8 cellular contexts compared by ENCODE assay signal in genomic region chrX:11100281-11101035, GRCh38. TPM values are rescaled to one million over a fixed set of nuclear protein-coding genes. Genes with fewer than 3 reads are reported as not detected.
A peak's percentile ranks its signal among the peaks of the same experiment; 100 is the strongest.
DNase-seq lines count a peak whose midpoint lies in the region; ATAC-seq and TF ChIP-seq lines count a peak whose summit lies in the region.

No MANE protein-coding gene starts in this region.

- H3K4me1 ChIP-seq in H9 (ENCODE audit: insufficient read depth, low read length) (peaks cover 3% of the 10 kb centered on the region; the same call in 1 of the 2 replicates), fibroblast of lung (ENCODE audit: control insufficient read depth, extremely low read depth, insufficient read depth, low read length) (no peaks in the 10 kb centered on the region), trophoblast cell (ENCODE audit: control insufficient read depth in 1 of 2, insufficient read depth in 2 of 2, low read length in 2 of 2) (no peaks in the 10 kb centered on the region)

- no peak overlapping the region for H4K12ac ChIP-seq in trophoblast cell (ENCODE audit: low read depth, low read length)

- no peak for ATAC-seq in GM21526 (IDR thresholded peaks at IDR 0.05; ENCODE audit: low FRiP score, unreplicated experiment)

- H3K23me2 ChIP-seq in H9 (ENCODE audit: insufficient read length, low read depth, low read length, poor library complexity, severe bottlenecking): no peaks in the 10 kb centered on the region

- H2AK5ac ChIP-seq in H9 (ENCODE audit: insufficient read length, low read length): no peak overlapping the region
- H2AK5ac ChIP-seq in trophoblast cell (ENCODE audit: low read length): no peak overlapping the region

- H2BK20ac ChIP-seq in H9 (ENCODE audit: low read depth, low read length, poor library complexity, severe bottlenecking): no peak overlapping the region

- H3K9me3 Mint-ChIP-seq in H9: peaks cover 49 to 64% of the 10 kb centered on the region in 2 experiments

- no peaks in the 10 kb centered on the region for H4K20me1 ChIP-seq in H9 (ENCODE audit: control insufficient read depth, insufficient read depth, insufficient read length)
- no peaks in the 10 kb centered on the region for H4K20me1 ChIP-seq in fibroblast of lung (ENCODE audit: control insufficient read depth, extremely low read depth, insufficient read depth, low read length)

- H2BK120ac ChIP-seq in H9 (ENCODE audit: low read depth, low read length, poor library complexity, severe bottlenecking) (no peak overlapping the region), trophoblast cell (ENCODE audit: insufficient read depth, low read length, poor library complexity) (no peak overlapping the region)

- H4K8ac ChIP-seq in H9 (replicated peaks; ENCODE audit: insufficient read length, low read depth, low read length): no peak overlapping the region
- H4K8ac ChIP-seq in trophoblast cell (ENCODE audit: low read depth, low read length): no peak overlapping the region

- H3K9ac ChIP-seq in H9 (ENCODE audit: extremely low read depth, insufficient read length, low read length): no peak overlapping the region
- H3K9ac ChIP-seq in fibroblast of lung (ENCODE audit: insufficient read depth, low read length): no peak overlapping the region
- no peak overlapping the region for H3K9ac ChIP-seq in trophoblast cell (ENCODE audit: low read length)

- H3K27me3 ChIP-seq in H9 (ENCODE audit: insufficient read depth, low read length) (no peaks in the 10 kb centered on the region), fibroblast of lung (ENCODE audit: control insufficient read depth, insufficient read depth, low read length) (no peaks in the 10 kb centered on the region), trophoblast cell (ENCODE audit: insufficient read depth, low read length) (no peaks in the 10 kb centered on the region)

- no peak overlapping the region for H3K27ac Mint-ChIP-seq in H9

- DNase-seq in ACHN (peak; percentile 57), H9 (peak; percentile 30), OCI-M1 (lab: John Stamatoyannopoulos, UW) (peak; percentile 35), fibroblast of lung (ENCODE audit: low read depth in 2 of 2) (peak; percentile 73 to 78), trophoblast cell (peak; percentile 26 to 72), 8988T (no peak), NOMO-1 treated with dmso at 0.1 percent for 144 hours (lab: John Stamatoyannopoulos, UW; ENCODE audit: unreplicated experiment) (no peak)

- H3K79me2 ChIP-seq in H9 (ENCODE audit: insufficient read depth, low read length) (no peaks in the 10 kb centered on the region), fibroblast of lung (ENCODE audit: control insufficient read depth, insufficient read depth, low read length) (no peaks in the 10 kb centered on the region), trophoblast cell (ENCODE audit: control insufficient read depth, insufficient read depth, low read length, poor library complexity) (no peaks in the 10 kb centered on the region)

- H3K9me3 ChIP-seq in H9 (ENCODE audit: control insufficient read depth, low read depth, low read length): no peaks in the 10 kb centered on the region
- no peaks in the 10 kb centered on the region for H3K9me3 ChIP-seq in fibroblast of lung (ENCODE audit: control insufficient read depth, insufficient read depth, low read depth, low read length)
- no peaks in the 10 kb centered on the region for H3K9me3 ChIP-seq in trophoblast cell (ENCODE audit: insufficient read depth, low read depth, low read length)

- H3K27ac ChIP-seq in H9 (ENCODE audit: insufficient read length, low read depth, low read length): no peak overlapping the region
- H3K27ac ChIP-seq in fibroblast of lung (ENCODE audit: insufficient read depth, low read length): peak overlapping the region; percentile 50
- peak overlapping the region; percentile 52 for H3K27ac ChIP-seq in trophoblast cell (ENCODE audit: low read depth, low read length)

- no peak overlapping the region for H2BK15ac ChIP-seq in H9 (ENCODE audit: low read depth, low read length)

- no peak overlapping the region for H3K14ac ChIP-seq in H9 (ENCODE audit: insufficient read depth, low read length)
- no peak overlapping the region for H3K14ac ChIP-seq in trophoblast cell (ENCODE audit: low read length)

- H3T11ph ChIP-seq in H9 (ENCODE audit: low read length): no peak overlapping the region

- H3K4me3 ChIP-seq in fibroblast of lung (replicated peaks in 1 of 4; ENCODE audit: control extremely low read depth in 1 of 4, insufficient read depth in 1 of 4, low read depth in 3 of 4, low read length in 4 of 4) (no peak overlapping the region), trophoblast cell (ENCODE audit: low read depth, low read length) (no peak overlapping the region)

- no peak overlapping the region for H3K18ac ChIP-seq in H9 (ENCODE audit: insufficient read length, low read depth, low read length)
- no peak overlapping the region for H3K18ac ChIP-seq in trophoblast cell (ENCODE audit: low read length)

- no peak overlapping the region for H4K5ac ChIP-seq in H9 (ENCODE audit: insufficient read length, low read depth, low read length)

- H3K27me3 Mint-ChIP-seq in H9 (ENCODE audit: low read depth): no peaks in the 10 kb centered on the region

- H3K4me1 Mint-ChIP-seq in H9: peaks cover 8 to 12% of the 10 kb centered on the region in 2 experiments; a peak in 2 of 4 replicates

- H3K36me3 ChIP-seq in fibroblast of lung (ENCODE audit: control insufficient read depth, insufficient read depth, low read length) (no peaks in the 10 kb centered on the region), trophoblast cell (ENCODE audit: control insufficient read depth in 1 of 2, insufficient read depth in 2 of 2, low read length in 2 of 2) (no peaks in the 10 kb centered on the region)

- no peak overlapping the region for H3K4me3 Mint-ChIP-seq in H9

- H3K56ac ChIP-seq in H9 (ENCODE audit: insufficient read length, low read depth, low read length): no peak overlapping the region

- H3K4ac ChIP-seq in H9 (ENCODE audit: low read depth, low read length) (no peak overlapping the region), trophoblast cell (ENCODE audit: low read depth, low read length) (no peak overlapping the region)

- peak; percentile 65 for TF ChIP-seq CTCF in H9 (conservative IDR thresholded peaks at IDR 0.05)
- TF ChIP-seq CTCF in fibroblast of lung (conservative IDR thresholded peaks at IDR 0.05 in 1 of 2, IDR thresholded peaks at IDR 0.05 in 1 of 2; ENCODE audit: low read depth in 1 of 2, low read length in 2 of 2): peak; percentile 47

- H3K23ac ChIP-seq in H9 (ENCODE audit: insufficient read length, low read depth, low read length) (no peak overlapping the region), trophoblast cell (ENCODE audit: low read length) (no peak overlapping the region)

- no CpG with 5 or more reads among the region's 10 CpGs for WGBS in H9 (ENCODE audit: extremely low coverage, insufficient read length, low lambda C conversion rate)
- no CpG with 5 or more reads among the region's 10 CpGs for WGBS in trophoblast cell (ENCODE audit: extremely low coverage, insufficient coverage, insufficient read length)

- H2AFZ ChIP-seq in H9 (ENCODE audit: low read length): no peak overlapping the region
- H2AFZ ChIP-seq in fibroblast of lung (ENCODE audit: low read length): no peak overlapping the region
- H2AFZ ChIP-seq in trophoblast cell (ENCODE audit: insufficient read depth, low read length, poor library complexity): no peak overlapping the region

- no peak overlapping the region for H4K91ac ChIP-seq in H9 (ENCODE audit: insufficient read length, low read depth, low read length)
- H4K91ac ChIP-seq in trophoblast cell (ENCODE audit: low read depth, low read length): no peak overlapping the region

- H2BK12ac ChIP-seq in H9 (ENCODE audit: insufficient read length, low read depth, low read length) (no peak overlapping the region), trophoblast cell (ENCODE audit: low read length) (no peak overlapping the region)

- in situ Hi-C loops in ACHN (cut with HindIII; ENCODE audit: low pct_ligation_motif_present, low pct_unique_long_range_greater_than_20kb, low sequenced_read_pairs): no loop called here

- H2BK5ac ChIP-seq in H9 (ENCODE audit: insufficient read length, low read length): no peak overlapping the region
- H2BK5ac ChIP-seq in trophoblast cell (ENCODE audit: low read depth, low read length, poor library complexity): no peak overlapping the region

- peaks cover 0 to 2% (median 0%) of the 10 kb centered on the region in 3 experiments; a peak in 1 of 7 replicates for H3K36me3 Mint-ChIP-seq in H9 (ENCODE audit: insufficient read depth in 1 of 3, low read depth in 3 of 3)

- H3K4me2 ChIP-seq in H9 (ENCODE audit: insufficient read depth, insufficient read length, low read length): no peak overlapping the region
- peak overlapping the region; percentile 64 for H3K4me2 ChIP-seq in fibroblast of lung (ENCODE audit: extremely low read depth, insufficient read depth, low read length)
- H3K4me2 ChIP-seq in trophoblast cell (ENCODE audit: low read length): no peak overlapping the region

- no peaks in the 10 kb centered on the region for H3K79me1 ChIP-seq in H9 (ENCODE audit: insufficient read depth, low read depth, low read length, poor library complexity, severe bottlenecking)
- H3K79me1 ChIP-seq in trophoblast cell (ENCODE audit: low read length): no peaks in the 10 kb centered on the region

RNA-seq across cellular contexts. Expression of gene HCCS, which starts 10.7 kb away (rescaled TPM):
- total RNA-seq in H9 (2021): 39.2 and 44.4 TPM in 2 replicates
- 18.7 and 22.0 TPM in 2 replicates for total RNA-seq in fibroblast of lung
- polyA plus RNA-seq in fibroblast of lung: 37.6 and 38.3 TPM in 2 replicates
- 36.0 and 36.1 TPM in 2 replicates for polyA plus RNA-seq in fibroblast of lung (2012)
- polyA minus RNA-seq in fibroblast of lung (ENCODE audit: low replicate concordance): 1.0 and 5.7 TPM in 2 replicates
- 27.9 and 28.0 TPM in 2 replicates for polyA plus RNA-seq in trophoblast cell (2013)

Comparison
In these comparisons a context has a peak if more than half of its experiments do, and no peak if none do; other contexts are left out.
1. DNase-seq: peak in ACHN (single experiment), H9 (single experiment), OCI-M1 (single experiment), fibroblast of lung (2 of 2) and trophoblast cell (2 of 2); none in 8988T (single experiment) and NOMO-1 treated with dmso at 0.1 percent for 144 hours (single experiment).